25 cellular contexts compared by ENCODE assay signal in genomic region chr3:168026764-168027163, GRCh38.
"Had no signal": no experiment of that assay in that cellular context is flagged by ENCODE, and none has a peak within 500 bp of the region (broad histone marks: within the 10 kb centered on the region; RNA-seq: fewer than 3 reads in every experiment).

No MANE protein-coding gene starts in this region.

- H3K27me3 ChIP-seq: colonic mucosa, left lung, right lobe of liver, SJCRH30, tibial nerve had no signal

- H3K36me3 Mint-ChIP-seq: activated naive CD8-positive, alpha-beta T cell; T-cell had no signal

- H3K27ac ChIP-seq: colonic mucosa, left lung, parathyroid adenoma, right lobe of liver, SJCRH30, tibial nerve had no signal

- H2AFZ ChIP-seq: parathyroid adenoma had no signal

- H3K4me3 Mint-ChIP-seq: activated B cell treated with CpG ODN at 0.5 μM for 24 hours; activated naive CD8-positive, alpha-beta T cell; activated T-cell treated with anti-CD3 and anti-CD28 coated beads, Interleukin-2, amount 50 U/mL, for 72 hours; effector memory CD8-positive, alpha-beta T cell; neural crest cell; stimulated activated naive B cell treated with anti-CD40 and anti-IgM and Interleukin-4, amounts not matched to agents 10 μg/mL and 1 μg/mL and 100 μg/mL, for 72 hours; T-cell; T-helper 2 cell treated with Interferon-gamma antibody and Interleukin-4, amounts not matched to agents 5 μg/mL and 100 μg/mL, for 36 hours had no signal

- H3K9me3 ChIP-seq: colonic mucosa, left lung, right lobe of liver, SJCRH30, tibial nerve had no signal

- H3K27ac Mint-ChIP-seq: activated B cell treated with CpG ODN at 0.5 μM for 24 hours; activated naive CD8-positive, alpha-beta T cell; activated T-cell treated with anti-CD3 and anti-CD28 coated beads, Interleukin-2, amount 50 U/mL, for 72 hours; effector memory CD8-positive, alpha-beta T cell; stimulated activated naive B cell treated with anti-CD40 and anti-IgM and Interleukin-4, amounts not matched to agents 10 μg/mL and 1 μg/mL and 100 μg/mL, for 72 hours; T-cell; T-helper 2 cell treated with Interferon-gamma antibody and Interleukin-4, amounts not matched to agents 5 μg/mL and 100 μg/mL, for 36 hours had no signal

- H3K9ac ChIP-seq: parathyroid adenoma had no signal

- H3K27me3 Mint-ChIP-seq: activated B cell treated with CpG ODN at 0.5 μM for 24 hours; effector memory CD8-positive, alpha-beta T cell; stimulated activated naive B cell treated with anti-CD40 and anti-IgM and Interleukin-4, amounts not matched to agents 10 μg/mL and 1 μg/mL and 100 μg/mL, for 72 hours; T-cell had no signal

- FAIRE-seq: bronchial epithelial cell, endothelial cell of umbilical vein, islet of Langerhans had no signal

- H3K79me2 ChIP-seq: parathyroid adenoma had no signal

- DNase-seq: activated B cell treated with CpG ODN at 0.5 μM for 24 hours; activated naive CD4-positive, alpha-beta T cell treated with Interleukin-2 at 50 U/mL for 16 hours; activated T-cell treated with anti-CD3 and anti-CD28 coated beads for 4 hours; activated T-cell treated with anti-CD3 and anti-CD28 coated beads, Interleukin-2, amount 50 U/mL, for 72 hours; anterior cingulate cortex; cerebellar nuclear complex; colonic mucosa; effector memory CD8-positive, alpha-beta T cell; left lung; nucleus accumbens; right lobe of liver; SJCRH30; stimulated activated CD4-positive, alpha-beta T cell treated with anti-CD3 and anti-CD28 coated beads, Interleukin-4, amount 100 ng/mL, for 4 hours; stimulated activated CD8-positive, alpha-beta memory T cell treated with anti-CD3 and anti-CD28 coated beads, Interleukin-4, amount 100 ng/mL, for 48 hours; stimulated activated naive B cell treated with anti-CD40 and anti-IgM and Interleukin-4, amounts not matched to agents 10 μg/mL and 1 μg/mL and 100 μg/mL, for 72 hours; T-cell had no signal

- H3K4me3 ChIP-seq: colonic mucosa, left lung, right lobe of liver, SJCRH30, skin epidermis, tibial nerve had no signal

- ATAC-seq: activated T-cell treated with anti-CD3 and anti-CD28 coated beads, Interleukin-2, amount 50 U/mL, for 72 hours; effector memory CD8-positive, alpha-beta T cell; left lung; right lobe of liver; stimulated activated naive B cell treated with anti-CD40 and anti-IgM and Interleukin-4, amounts not matched to agents 10 μg/mL and 1 μg/mL and 100 μg/mL, for 72 hours; T-cell had no signal

- H3K4me1 ChIP-seq: colonic mucosa, parathyroid adenoma, right lobe of liver had no signal
